17 cellular contexts compared by ENCODE assay signal in the genomic region with DNA sequence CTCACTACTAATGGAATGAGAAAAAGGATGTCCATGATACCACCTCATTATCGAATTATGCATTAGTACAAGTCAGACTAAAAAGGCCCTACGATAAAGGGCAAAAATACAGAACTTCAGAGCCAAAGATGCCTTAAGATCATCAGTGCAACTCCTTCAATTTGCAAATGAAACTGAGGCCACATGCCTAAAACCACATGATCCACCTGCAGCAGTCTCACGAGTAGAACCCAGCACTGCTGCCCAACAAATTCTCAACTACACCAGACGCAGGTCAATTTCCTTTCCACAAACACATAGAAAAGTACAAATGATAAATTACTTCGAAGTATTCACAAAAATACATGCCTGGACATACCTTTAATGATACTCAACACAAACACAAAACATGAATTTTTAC. TPM values are rescaled to one million over a fixed set of nuclear protein-coding genes. Genes with fewer than 3 reads are reported as not detected.
DNase-seq lines count a peak whose midpoint lies in the region; ATAC-seq and TF ChIP-seq lines count a peak whose summit lies in the region.
"Had no signal": no experiment of that assay in that cellular context is flagged by ENCODE, and none has a peak within 500 bp of the region (broad histone marks: within the 10 kb centered on the region; RNA-seq: fewer than 3 reads in every experiment).

No MANE protein-coding gene starts in this region.

- H3K4me1 ChIP-seq in CD4-positive, alpha-beta memory T cell (ENCODE audit: insufficient read depth, low read length), result peaks cover 36% of the 10 kb centered on the region
- H3K4me1 ChIP-seq in MM.1S (ENCODE audit: low read length), result peaks cover 36% of the 10 kb centered on the region

- CTCF ChIA-PET in CD4-positive, alpha-beta memory T cell (lab: Charles Lee; ENCODE audit: partially characterized antibody), result interaction anchor here (0.7 to 6.4 kb wide), 3 partner anchors 15 to 105 kb away, joined by 3 to 51 read pairs (median 5); no protein-coding TSS in a partner anchor

- no peaks in the 10 kb centered on the region for H3K9me3 Mint-ChIP-seq in CD4-positive, alpha-beta memory T cell
- H3K9me3 Mint-ChIP-seq in central memory CD8-positive, alpha-beta T cell, result no peaks in the 10 kb centered on the region

- H3K27ac Mint-ChIP-seq in CD4-positive, alpha-beta memory T cell, result peak overlapping the region in 4 of 7 donors; percentile 14 to 71 (median 66)
- no peak overlapping the region for H3K27ac Mint-ChIP-seq in central memory CD8-positive, alpha-beta T cell (ENCODE audit: low read depth)

- peaks cover 22% of the 10 kb centered on the region for H3F3A ChIP-seq in MM.1S (ENCODE audit: insufficient read depth, low read length)

- DNase-seq in CD4-positive, alpha-beta memory T cell, result no peak
- DNase-seq in MM.1S, result peak; percentile 43
- no peak for DNase-seq in central memory CD8-positive, alpha-beta T cell (ENCODE audit: low spot score in 2 of 2)
- no peak for DNase-seq in iPS-NIHi7 (ENCODE audit: extremely low spot score)
- no peak for DNase-seq in kidney glomerular epithelial cell (lab: John Stamatoyannopoulos, UW)
- no peak for DNase-seq in AML-193 (lab: John Stamatoyannopoulos, UW)
- DNase-seq in SK-N-DZ (ENCODE audit: low spot score), result no peak
- DNase-seq: DMS79, GM23248, NCI-H146, NCI-H2107, NCI-H2227 treated with DMSO at 0.1 percent for 48 hours, NCI-H524, Peyer's patch had no signal

- H3K4me2 ChIP-seq in MM.1S (ENCODE audit: low read depth, low read length), result peak overlapping the region; percentile 45

- H2AFZ ChIP-seq in MM.1S (ENCODE audit: low read length), result no peak overlapping the region
- H2AFZ ChIP-seq: GM23248 had no signal

- H3K27ac ChIP-seq in 22Rv1 (0 out of 2 replicates have a peak overlapping the region, but pooled peaks have one; percentile 15), MM.1S (ENCODE audit: low read length) (peak overlapping the region; percentile 51; the same call in 1 of the 2 replicates)
- no peak overlapping the region for H3K27ac ChIP-seq in CD4-positive, alpha-beta memory T cell (ENCODE audit: low read depth, low read length)
- H3K27ac ChIP-seq: GM23248, SK-N-MC had no signal

- no peaks in the 10 kb centered on the region for H3K36me3 ChIP-seq in CD4-positive, alpha-beta memory T cell (ENCODE audit: insufficient read depth, low read length)
- no peaks in the 10 kb centered on the region for H3K36me3 ChIP-seq in MM.1S (replicated peaks; ENCODE audit: insufficient read depth, low read length)
- H3K36me3 ChIP-seq: Peyer's patch had no signal

- POLR2A ChIA-PET in CD4-positive, alpha-beta memory T cell (lab: Charles Lee; ENCODE audit: partially characterized antibody), result interaction anchor here (0.7 to 0.8 kb wide), 2 partner anchors 20 to 267 kb away, joined by 4 to 5 read pairs; no protein-coding TSS in a partner anchor

- no peaks in the 10 kb centered on the region for H4K20me1 ChIP-seq in MM.1S (ENCODE audit: insufficient read depth, low read length)

- H3K9me2 ChIP-seq in MM.1S (replicated peaks; ENCODE audit: insufficient read depth, low read length), result no peaks in the 10 kb centered on the region

- H3K4me3 ChIP-seq in CD4-positive, alpha-beta memory T cell (ENCODE audit: low read length in 2 of 2), result no peak overlapping the region
- H3K4me3 ChIP-seq in MM.1S (ENCODE audit: low read length), result 0 out of 2 replicates have a peak overlapping the region, but pooled peaks have one; percentile 7
- H3K4me3 ChIP-seq: GM23248, Peyer's patch, SK-N-MC had no signal

- H3K9me3 ChIP-seq in CD4-positive, alpha-beta memory T cell (ENCODE audit: control insufficient read depth in 1 of 2, low read length in 2 of 2), result no peaks in the 10 kb centered on the region
- H3K9me3 ChIP-seq in MM.1S (replicated peaks; ENCODE audit: insufficient read depth, low read length), result no peaks in the 10 kb centered on the region
- H3K9me3 ChIP-seq: Peyer's patch had no signal

- H3K4me3 Mint-ChIP-seq in CD4-positive, alpha-beta memory T cell, result peak overlapping the region in 3 of 8 donors; percentile 9 to 40 (median 39)
- H3K4me3 Mint-ChIP-seq in central memory CD8-positive, alpha-beta T cell, result peak overlapping the region; percentile 16

- ATAC-seq in central memory CD8-positive, alpha-beta T cell (replicated peaks; ENCODE audit: extremely low read depth, poor library complexity, severe bottlenecking), result no peak
- ATAC-seq: Right ventricle myocardium inferior had no signal

- no peak overlapping the region for H3K9ac ChIP-seq in MM.1S (ENCODE audit: low read length)
- H3K9ac ChIP-seq: GM23248 had no signal

- H3K36me3 Mint-ChIP-seq in CD4-positive, alpha-beta memory T cell, result peaks cover 0 to 8% of the 10 kb centered on the region in 2 donors
- H3K36me3 Mint-ChIP-seq in central memory CD8-positive, alpha-beta T cell (ENCODE audit: insufficient read depth), result peaks cover 5% of the 10 kb centered on the region

- intact Hi-C loops in CD4-positive, alpha-beta memory T cell (cut with micrococcal nuclease), result no loop called here

- H3K27me3 Mint-ChIP-seq in CD4-positive, alpha-beta memory T cell, result no peaks in the 10 kb centered on the region
- no peaks in the 10 kb centered on the region for H3K27me3 Mint-ChIP-seq in central memory CD8-positive, alpha-beta T cell

- H3K4me1 Mint-ChIP-seq in CD4-positive, alpha-beta memory T cell, result peaks cover 41 to 66% (median 51%) of the 10 kb centered on the region in 4 donors
- H3K4me1 Mint-ChIP-seq in central memory CD8-positive, alpha-beta T cell, result peaks cover 54% of the 10 kb centered on the region

- no peaks in the 10 kb centered on the region for H3K27me3 ChIP-seq in CD4-positive, alpha-beta memory T cell (ENCODE audit: insufficient read depth, low read length)
- H3K27me3 ChIP-seq in MM.1S (replicated peaks; ENCODE audit: insufficient read depth, low read length), result no peaks in the 10 kb centered on the region
- H3K27me3 ChIP-seq: Peyer's patch had no signal

- H3K79me2 ChIP-seq in MM.1S (ENCODE audit: low read length), result peaks cover 96% of the 10 kb centered on the region

- TF ChIP-seq CTCF in 22Rv1 (IDR thresholded peaks at IDR 0.05) (no peak), MM.1S (IDR thresholded peaks at IDR 0.05; ENCODE audit: low read length) (no peak)

RNA-seq across cellular contexts. Expression of gene KMT5B, which starts 20.1 kb away (rescaled TPM):
- total RNA-seq in CD4-positive, alpha-beta memory T cell, result 10 to 100 TPM; 60.5 to 61.7 TPM
- 10 to 100 TPM; 27.9 to 45.6 TPM for polyA plus RNA-seq in CD4-positive, alpha-beta memory T cell
- polyA plus RNA-seq in SK-N-DZ (2014; cell fraction: cytosol; rRNA removed), result 34.8 and 41.5 TPM in 2 replicates
- 38.9 and 45.3 TPM in 2 replicates for polyA plus RNA-seq in SK-N-DZ (2014; cell fraction: nucleus; rRNA removed)
